In genomic region chr6:2129076-2129695, GRCh38 we compare ENCODE assay signal across 12 cellular contexts.
DNase-seq lines count a peak whose midpoint lies in the region; ATAC-seq and TF ChIP-seq lines count a peak whose summit lies in the region.
"Had no signal": no experiment of that assay in that cellular context is flagged by ENCODE, and none has a peak within 500 bp of the region (broad histone marks: within the 10 kb centered on the region; RNA-seq: fewer than 3 reads in every experiment).

No MANE protein-coding gene starts in this region.

- H3K4me1 ChIP-seq in right cardiac atrium (ENCODE audit: control insufficient read depth, insufficient read depth, low read length) (peaks cover 3% of the 10 kb centered on the region), heart right ventricle (peaks cover 0 to 43% (median 26%) of the 10 kb centered on the region in 9 donors)

- H3K9me3 ChIP-seq in right cardiac atrium (ENCODE audit: control insufficient read depth, low read length) (no peaks in the 10 kb centered on the region), heart right ventricle (no peaks in the 10 kb centered on the region)

- no peaks in the 10 kb centered on the region for H3K36me3 ChIP-seq in heart right ventricle

- H3K4me3 ChIP-seq in right cardiac atrium (ENCODE audit: low read length) (no peak overlapping the region), heart right ventricle (no peak overlapping the region)

- no peaks in the 10 kb centered on the region for H3K27me3 ChIP-seq in right cardiac atrium (ENCODE audit: control insufficient read depth, insufficient read depth)
- H3K27me3 ChIP-seq in heart right ventricle: no peaks in the 10 kb centered on the region

- no peaks in the 10 kb centered on the region for H3K36me3 Mint-ChIP-seq in type B pancreatic cell
- H3K36me3 Mint-ChIP-seq in osteocyte (ENCODE audit: unreplicated experiment): no peaks in the 10 kb centered on the region

- H3K4me3 Mint-ChIP-seq in type B pancreatic cell (peak overlapping the region; percentile 11), osteocyte (ENCODE audit: unreplicated experiment) (no peak overlapping the region)

- intact Hi-C loops in right cardiac atrium (cut with DNase I) (no loop called here), heart right ventricle (cut with DNase I) (loop anchor here in 2 of 10 donors (5.0 to 10.0 kb wide), 2 partner anchors 33 to 506 kb away; no protein-coding TSS in a partner anchor)

- peaks cover 5% of the 10 kb centered on the region for H3K9me3 Mint-ChIP-seq in type B pancreatic cell
- no peaks in the 10 kb centered on the region for H3K9me3 Mint-ChIP-seq in osteocyte (ENCODE audit: unreplicated experiment)

- H3K27ac Mint-ChIP-seq in type B pancreatic cell (peak overlapping the region; percentile 2), osteocyte (ENCODE audit: unreplicated experiment) (no peak overlapping the region)

- 75% methylated on average over 8 of the region's 8 CpGs for WGBS in right cardiac atrium
- 76 to 81% methylated on average over 8 of the region's 8 CpGs for whole genome bisulfite sequencing in heart right ventricle, 2 donors

- H3K27ac ChIP-seq in right cardiac atrium (ENCODE audit: low read length) (peak overlapping the region; percentile 23), heart right ventricle (no peak overlapping the region)

- peaks cover 3% of the 10 kb centered on the region for H3K27me3 Mint-ChIP-seq in type B pancreatic cell
- no peaks in the 10 kb centered on the region for H3K27me3 Mint-ChIP-seq in osteocyte (ENCODE audit: unreplicated experiment)

- no peak for DNase-seq in right cardiac atrium
- DNase-seq in heart right ventricle: no peak
- DNase-seq in H4 (ENCODE audit: low spot score): peak; percentile 26
- peak; percentile 48 for DNase-seq in SW480 (ENCODE audit: low spot score)
- DNase-seq in type B pancreatic cell (ENCODE audit: extremely low spot score, unreplicated experiment): no peak
- no peak for DNase-seq in osteocyte (ENCODE audit: extremely low spot score, unreplicated experiment)
- no peak for DNase-seq in globus pallidus (ENCODE audit: low spot score)
- DNase-seq in NCI-H2171 (lab: John Stamatoyannopoulos, UW): no peak
- DNase-seq: GF-D8, KG1, NCI-H446 treated with DMSO at 0.1 percent for 48 hours had no signal

- peaks cover 40% of the 10 kb centered on the region for H3K4me1 Mint-ChIP-seq in type B pancreatic cell (ENCODE audit: unreplicated experiment)
- H3K4me1 Mint-ChIP-seq in osteocyte (ENCODE audit: unreplicated experiment): peaks cover 22% of the 10 kb centered on the region

- ATAC-seq in right cardiac atrium (no peak), heart right ventricle (no peak)
- ATAC-seq: SK-N-SH treated with all-trans-retinoic acid at 6 μM for 48 hours had no signal

- no peak for TF ChIP-seq CTCF in heart right ventricle (IDR thresholded peaks at IDR 0.05)
- TF ChIP-seq CTCF in type B pancreatic cell (conservative IDR thresholded peaks at IDR 0.05): no peak
- TF ChIP-seq CTCF in osteocyte (IDR thresholded peaks at IDR 0.05): no peak

Comparison
In these comparisons a context has a peak if more than half of its experiments do, and no peak if none do; other contexts are left out.
1. DNase-seq: peak in H4 (single experiment) and SW480 (single experiment); none in right cardiac atrium (0 of 3), heart right ventricle (0 of 2), type B pancreatic cell (single experiment), osteocyte (single experiment), globus pallidus (single experiment) and NCI-H2171 (single experiment).